In the genomic region with DNA sequence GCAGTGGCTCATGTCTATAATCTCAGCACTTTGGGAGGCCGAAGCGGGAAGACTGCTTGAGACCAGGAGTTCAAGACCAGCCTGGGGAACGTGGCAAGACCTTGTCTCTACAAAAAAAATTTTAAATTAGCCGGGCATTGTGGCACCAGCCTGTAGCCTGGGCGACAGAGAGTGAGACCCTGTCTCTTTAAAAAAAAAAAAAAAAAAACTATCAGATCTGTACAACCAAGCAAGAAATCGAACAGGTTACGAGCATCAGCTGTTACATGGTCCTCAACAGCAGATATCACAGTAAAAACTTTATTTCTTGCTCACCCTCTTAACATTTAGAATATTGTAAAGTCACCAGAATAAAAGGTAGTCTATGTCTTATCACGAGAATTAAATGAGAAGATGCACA, we compare ENCODE assay signal across 1 cellular context.
TF ChIP-seq lines count a peak whose summit lies in the region.

No MANE protein-coding gene starts in this region.

TF ChIP-seq in GM12878, 131 proteins besides CTCF, POLR2A, EP300 and RAD21:
- no peak for TF ChIP-seq EED (IDR thresholded peaks at IDR 0.05; ENCODE audit: low read depth)
- no peak for TF ChIP-seq JUND (IDR thresholded peaks at IDR 0.05; ENCODE audit: low read depth, low read length)
- no peak for TF ChIP-seq LARP7 (IDR thresholded peaks at IDR 0.05)
- TF ChIP-seq, protein P1, sequence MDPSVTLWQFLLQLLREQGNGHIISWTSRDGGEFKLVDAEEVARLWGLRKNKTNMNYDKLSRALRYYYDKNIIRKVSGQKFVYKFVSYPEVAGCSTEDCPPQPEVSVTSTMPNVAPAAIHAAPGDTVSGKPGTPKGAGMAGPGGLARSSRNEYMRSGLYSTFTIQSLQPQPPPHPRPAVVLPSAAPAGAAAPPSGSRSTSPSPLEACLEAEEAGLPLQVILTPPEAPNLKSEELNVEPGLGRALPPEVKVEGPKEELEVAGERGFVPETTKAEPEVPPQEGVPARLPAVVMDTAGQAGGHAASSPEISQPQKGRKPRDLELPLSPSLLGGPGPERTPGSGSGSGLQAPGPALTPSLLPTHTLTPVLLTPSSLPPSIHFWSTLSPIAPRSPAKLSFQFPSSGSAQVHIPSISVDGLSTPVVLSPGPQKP (IDR thresholded peaks at IDR 0.05; ENCODE audit: low read depth, low read length), result no peak
- no peak for TF ChIP-seq TCF12 (IDR thresholded peaks at IDR 0.05; ENCODE audit: low read depth, low read length)
